Comparison of ENCODE assay signal across 15 cellular contexts in genomic region chr5:141597814-141598213, GRCh38. TPM values are rescaled to one million over a fixed set of nuclear protein-coding genes. Genes with fewer than 3 reads are reported as not detected.
DNase-seq lines count a peak whose midpoint lies in the region; ATAC-seq, FAIRE-seq and TF ChIP-seq lines count a peak whose summit lies in the region.
"Had no signal": no experiment of that assay in that cellular context is flagged by ENCODE, and none has a peak within 500 bp of the region (broad histone marks: within the 10 kb centered on the region; RNA-seq: fewer than 3 reads in every experiment).

No MANE protein-coding gene starts in this region.

- H3K27ac ChIP-seq in K562 (ENCODE audit: extremely low read depth, low read depth, low read length): peak overlapping the region; percentile 29; the same call in 2 of the 3 replicates
- H3K27ac ChIP-seq: adrenal gland, parathyroid adenoma had no signal

- no peaks in the 10 kb centered on the region for H3K9me3 ChIP-seq in K562 (replicated peaks; ENCODE audit: control insufficient read depth, insufficient read depth, low read depth, low read length)
- H3K9me3 ChIP-seq: adrenal gland, thoracic aorta had no signal

- peaks cover 6 to 28% of the 10 kb centered on the region in 2 experiments; a peak in 3 of 5 replicates for H3K4me1 ChIP-seq in K562 (replicated peaks in 1 of 2; ENCODE audit: control insufficient read depth in 2 of 2, insufficient read depth in 2 of 2, low read length in 2 of 2)
- H3K4me1 ChIP-seq: parathyroid adenoma had no signal

- no peak for TF ChIP-seq CTCF in HFFc6 (IDR thresholded peaks at IDR 0.05)
- TF ChIP-seq CTCF in K562 (IDR thresholded peaks at IDR 0.05 in 2 of 3, conservative IDR thresholded peaks at IDR 0.05 in 1 of 3; ENCODE audit: insufficient read depth in 2 of 3, low read depth in 1 of 3, low read length in 3 of 3): no peak
- TF ChIP-seq CTCF in natural killer cell (IDR thresholded peaks at IDR 0.05): no peak

- POLR2A ChIA-PET in K562 (lab: Yijun Ruan, JAX): interaction anchor here (0.6 to 3.1 kb wide), 5 partner anchors 8 to 534 kb away, joined by 3 to 16 read pairs (median 7); partner anchors contain the start of genes DIAPH1 and PCDHGB1

- ATAC-seq in K562 (peak; percentile 53), natural killer cell (no peak), HG03342 (IDR thresholded peaks at IDR 0.05; ENCODE audit: unreplicated experiment) (no peak), GM21360 (IDR thresholded peaks at IDR 0.05; ENCODE audit: unreplicated experiment) (no peak)

- intact Hi-C loops in K562 (cut with micrococcal nuclease) (no loop called here), natural killer cell (cut with micrococcal nuclease) (no loop called here)

- peak; percentile 59 for FAIRE-seq in K562 (lab: Jason Lieb, UNC)

- CTCF ChIA-PET in K562 (lab: Yijun Ruan, JAX; ENCODE audit: low intra/inter-chr PET ratio): interaction anchor here (1.2 kb wide), 1 partner anchor 22 kb away, joined by 3 read pairs; no protein-coding TSS in a partner anchor

- peaks cover 97% of the 10 kb centered on the region for H3K79me2 ChIP-seq in K562 (ENCODE audit: control insufficient read depth, insufficient read depth, low read length)

- no peak overlapping the region for H3K4me3 Mint-ChIP-seq in activated T-cell treated with anti-CD3 and anti-CD28 coated beads, Interleukin-2, amount 50 U/mL, for 24 hours
- no peak overlapping the region for H3K4me3 Mint-ChIP-seq in HFFc6
- peak overlapping the region; percentile 10 for H3K4me3 Mint-ChIP-seq in natural killer cell
- H3K4me3 Mint-ChIP-seq: mesothelial cell of epicardium had no signal

- BruUV-seq in K562 (replicated peaks; lab: Mats Ljungman, UMichigan): no TSS peak

- H3K27me3 ChIP-seq in K562 (ENCODE audit: control insufficient read depth in 2 of 2, insufficient read depth in 2 of 2, low read length in 2 of 2): no peaks in the 10 kb centered on the region
- H3K27me3 ChIP-seq: adrenal gland had no signal

- peaks cover 62% of the 10 kb centered on the region for H3K36me3 ChIP-seq in K562 (ENCODE audit: control insufficient read depth, insufficient read depth, low read length)
- H3K36me3 ChIP-seq: adrenal gland, thoracic aorta had no signal

- 94% methylated on average over 2 of the region's 2 CpGs for WGBS in K562 (ENCODE audit: insufficient coverage, low coverage, missing lambda C conversion rate)

- peaks cover 65% of the 10 kb centered on the region for H3K36me3 Mint-ChIP-seq in activated T-cell treated with anti-CD3 and anti-CD28 coated beads, Interleukin-2, amount 50 U/mL, for 24 hours (ENCODE audit: low read depth)
- no peaks in the 10 kb centered on the region for H3K36me3 Mint-ChIP-seq in HFFc6 (ENCODE audit: low read depth)
- no peaks in the 10 kb centered on the region for H3K36me3 Mint-ChIP-seq in natural killer cell

- TF ChIP-seq RAD21 in K562 (CRISPR knock-in tag; conservative IDR thresholded peaks at IDR 0.05 in 1 of 2, IDR thresholded peaks at IDR 0.05 in 1 of 2): no peak

- H2AFZ ChIP-seq in K562 (ENCODE audit: low read depth, low read length): no peak overlapping the region
- H2AFZ ChIP-seq: parathyroid adenoma had no signal

- in situ Hi-C loops in K562 (cut with MboI): no loop called here

- H3K4me1 Mint-ChIP-seq in activated T-cell treated with anti-CD3 and anti-CD28 coated beads, Interleukin-2, amount 50 U/mL, for 24 hours (ENCODE audit: low read depth): peaks cover 79% of the 10 kb centered on the region
- H3K4me1 Mint-ChIP-seq in HFFc6 (ENCODE audit: low read depth) (peaks cover 46% of the 10 kb centered on the region), natural killer cell (peaks cover 69% of the 10 kb centered on the region in 2 donors)
- H3K4me1 Mint-ChIP-seq: mesothelial cell of epicardium had no signal

- H3K27me3 Mint-ChIP-seq in activated T-cell treated with anti-CD3 and anti-CD28 coated beads, Interleukin-2, amount 50 U/mL, for 24 hours: no peaks in the 10 kb centered on the region
- H3K27me3 Mint-ChIP-seq in HFFc6 (ENCODE audit: insufficient read depth): no peaks in the 10 kb centered on the region
- H3K27me3 Mint-ChIP-seq in natural killer cell (ENCODE audit: low read depth in 2 of 2): no peaks in the 10 kb centered on the region

- no peak for TF ChIP-seq POLR2A in K562 (conservative IDR thresholded peaks at IDR 0.05)

- no peak overlapping the region for H3K4me3 ChIP-seq in K562
- H3K4me3 ChIP-seq: adrenal gland, thoracic aorta had no signal

- no peaks in the 10 kb centered on the region for H3K9me3 Mint-ChIP-seq in activated T-cell treated with anti-CD3 and anti-CD28 coated beads, Interleukin-2, amount 50 U/mL, for 24 hours
- H3K9me3 Mint-ChIP-seq in HFFc6 (no peaks in the 10 kb centered on the region), natural killer cell (no peaks in the 10 kb centered on the region)

- H4K20me1 ChIP-seq in K562 (replicated peaks; ENCODE audit: control insufficient read depth, insufficient read depth, low read length): 0 out of 2 replicates have a peak, but pooled peaks cover 7% of the 10 kb centered on the region

- TF ChIP-seq EP300 in K562 (IDR thresholded peaks at IDR 0.05; ENCODE audit: low read length): no peak

- no peak overlapping the region for H3K9ac ChIP-seq in K562 (ENCODE audit: insufficient read depth in 1 of 2, low read depth in 2 of 2, low read length in 2 of 2)
- H3K9ac ChIP-seq: parathyroid adenoma had no signal

- peak overlapping the region; percentile 70 for H3K27ac Mint-ChIP-seq in activated T-cell treated with anti-CD3 and anti-CD28 coated beads, Interleukin-2, amount 50 U/mL, for 24 hours
- H3K27ac Mint-ChIP-seq in HFFc6 (peak overlapping the region; percentile 4), natural killer cell (peak overlapping the region; percentile 95 to 96)
- H3K27ac Mint-ChIP-seq: mesothelial cell of epicardium had no signal

- DNase-seq in activated T-cell treated with anti-CD3 and anti-CD28 coated beads, Interleukin-2, amount 50 U/mL, for 24 hours: no peak
- no peak for DNase-seq in activated T-cell treated with anti-CD3 and anti-CD28 coated beads, Interleukin-2, amount 50 U/mL, for 1 hour
- no peak for DNase-seq in HFFc6
- DNase-seq in K562 (ENCODE audit: extremely low read depth in 1 of 4, low spot score in 3 of 4): no peak
- no peak for DNase-seq in natural killer cell
- no peak for DNase-seq in NCI-H2081 (lab: John Stamatoyannopoulos, UW)
- DNase-seq: activated CD4-positive, alpha-beta T cell treated with anti-CD3 and anti-CD28 coated beads, Interleukin-2, amount 50 U/mL, for 48 hours; adrenal gland; NCI-H1092 treated with DMSO at 0.1 percent for 48 hours; stimulated activated CD4-positive, alpha-beta T cell treated with anti-CD3 and anti-CD28 coated beads, Interleukin-12 subunit alpha, Interleukin-12 subunit beta, amount 100 ng/mL, for 4 hours had no signal

- H3K4me2 ChIP-seq in K562 (ENCODE audit: insufficient read depth, low read length): no peak overlapping the region

- no peaks in the 10 kb centered on the region for H3K9me1 ChIP-seq in K562 (ENCODE audit: control insufficient read depth, insufficient read depth, low read length)

RNA-seq across cellular contexts. Expression of gene DIAPH1, which starts 21.0 kb away (rescaled TPM):
- total RNA-seq in HFFc6 (2021; fragmentation: NEBNext Ultra II Directional; extraction: Animal tissue kit (Norgen Biotek cat#: 25700)): 100 to 1,000 TPM; 105 to 119 (median 109) TPM
- total RNA-seq in K562 (2011; cell fraction: chromatin; rRNA removed; ENCODE audit: low replicate concordance): 295 and 514 TPM in 2 replicates
- 151 and 162 TPM in 2 replicates for total RNA-seq in K562 (2011; cell fraction: nucleolus; rRNA removed)
- total RNA-seq in K562 (2011; cell fraction: nucleoplasm; rRNA removed): 271 and 317 TPM in 2 replicates
- 90.1 and 91.4 TPM in 2 replicates for total RNA-seq in K562 (2014; rRNA removed)
- total RNA-seq in K562 (2014; rRNA removed; fragmentation: Illumina TruSeq; extraction: Trizol): 73.7 and 84.9 TPM in 2 replicates
- total RNA-seq in K562 (2015; rRNA removed; fragmentation: Illumina TruSeq; extraction: Trizol): 60.8 and 68.0 TPM in 2 replicates
- total RNA-seq in K562 (2021): 268 and 328 TPM in 2 replicates
- polyA plus RNA-seq in K562 (2011; rRNA removed): 146 and 159 TPM in 2 replicates
- polyA plus RNA-seq in K562 (2011; cell fraction: cytosol; rRNA removed): 137 TPM in 2 replicates
- polyA plus RNA-seq in K562 (2011; cell fraction: nucleus; rRNA removed): 325 and 501 TPM in 2 replicates
- 172 and 199 TPM in 2 replicates for polyA plus RNA-seq in K562 (2012)
- polyA plus RNA-seq in K562 (2014; fragmentation: Illumina TruSeq; extraction: Trizol): 261 and 291 TPM in 2 replicates
- polyA plus RNA-seq in K562 (2014; fragmentation: Nextera tagmentation; extraction: Ambion mirVana): 10 to 100 TPM; 75.8 to 97.8 TPM
- polyA plus RNA-seq in K562 (2014; rRNA removed): 131 and 168 TPM in 2 replicates
- polyA minus RNA-seq in K562 (2011; rRNA and poly(A)+ RNA removed): 279 and 286 TPM in 2 replicates
- polyA minus RNA-seq in K562 (2011; cell fraction: cytosol; rRNA and poly(A)+ RNA removed): 184 and 249 TPM in 2 replicates
- 108 and 288 TPM in 2 replicates for polyA minus RNA-seq in K562 (2011; cell fraction: nucleus; rRNA and poly(A)+ RNA removed)
- total RNA-seq in natural killer cell: 100 to 1,000 TPM; 410 to 456 (median 419) TPM

RNA-seq across cellular contexts. Expression of gene HDAC3, which starts 38.8 kb away (rescaled TPM):
- 10 to 100 TPM; 52.1 to 63.7 (median 55.1) TPM for total RNA-seq in HFFc6 (2021; fragmentation: NEBNext Ultra II Directional; extraction: Animal tissue kit (Norgen Biotek cat#: 25700))
- 380 and 433 TPM in 2 replicates for total RNA-seq in K562 (2011; cell fraction: chromatin; rRNA removed; ENCODE audit: low replicate concordance)
- total RNA-seq in K562 (2011; cell fraction: nucleolus; rRNA removed): 249 and 274 TPM in 2 replicates
- 332 and 388 TPM in 2 replicates for total RNA-seq in K562 (2011; cell fraction: nucleoplasm; rRNA removed)
- total RNA-seq in K562 (2014; rRNA removed) (111 and 160 TPM in 2 replicates), K562 (2014; rRNA removed; fragmentation: Illumina TruSeq; extraction: Trizol) (118 and 129 TPM in 2 replicates), K562 (2015; rRNA removed; fragmentation: Illumina TruSeq; extraction: Trizol) (116 and 130 TPM in 2 replicates), K562 (2021) (114 and 119 TPM in 2 replicates), natural killer cell (10 to 100 TPM; 66.0 to 85.7 (median 74.7) TPM)
- polyA plus RNA-seq in K562 (2011; rRNA removed) (190 and 191 TPM in 2 replicates), K562 (2014; fragmentation: Illumina TruSeq; extraction: Trizol) (144 and 153 TPM in 2 replicates), K562 (2014; fragmentation: Nextera tagmentation; extraction: Ambion mirVana) (100 to 1,000 TPM in 1 of 2 experiments, 10 to 100 TPM in 1; 89.7 to 107 TPM), K562 (2014; rRNA removed) (120 and 137 TPM in 2 replicates)
- 207 and 230 TPM in 2 replicates for polyA plus RNA-seq in K562 (2011; cell fraction: cytosol; rRNA removed)
- polyA plus RNA-seq in K562 (2011; cell fraction: nucleus; rRNA removed): 365 and 426 TPM in 2 replicates
- polyA plus RNA-seq in K562 (2012): 77.6 and 93.4 TPM in 2 replicates
- polyA minus RNA-seq in K562 (2011; rRNA and poly(A)+ RNA removed): 136 and 147 TPM in 2 replicates
- 73.0 and 87.2 TPM in 2 replicates for polyA minus RNA-seq in K562 (2011; cell fraction: cytosol; rRNA and poly(A)+ RNA removed)
- polyA minus RNA-seq in K562 (2011; cell fraction: nucleus; rRNA and poly(A)+ RNA removed): 80.6 and 114 TPM in 2 replicates

RNA-seq across cellular contexts. Expression of gene RELL2, which starts 39.0 kb away (rescaled TPM):
- 1 to 10 TPM; 2.2 to 4.4 (median 3.0) TPM for total RNA-seq in HFFc6 (2021; fragmentation: NEBNext Ultra II Directional; extraction: Animal tissue kit (Norgen Biotek cat#: 25700))
- total RNA-seq in K562 (2011; cell fraction: chromatin; rRNA removed; ENCODE audit: low replicate concordance): 14.3 and 44.8 TPM in 2 replicates
- total RNA-seq in K562 (2011; cell fraction: nucleolus; rRNA removed): 46.6 and 54.9 TPM in 2 replicates
- 22.9 and 26.5 TPM in 2 replicates for total RNA-seq in K562 (2011; cell fraction: nucleoplasm; rRNA removed)
- total RNA-seq in K562 (2014; rRNA removed) (30.7 and 35.5 TPM in 2 replicates), K562 (2014; rRNA removed; fragmentation: Illumina TruSeq; extraction: Trizol) (5.0 and 7.0 TPM in 2 replicates), K562 (2015; rRNA removed; fragmentation: Illumina TruSeq; extraction: Trizol) (14.1 and 14.3 TPM in 2 replicates), K562 (2021) (22.9 and 23.3 TPM in 2 replicates), natural killer cell (1 to 10 TPM; 5.7 to 6.6 (median 6.1) TPM)
- polyA plus RNA-seq in K562 (2011; rRNA removed) (17.4 and 17.9 TPM in 2 replicates), K562 (2014; fragmentation: Illumina TruSeq; extraction: Trizol) (13.3 and 19.8 TPM in 2 replicates), K562 (2014; fragmentation: Nextera tagmentation; extraction: Ambion mirVana) (under 1 TPM; 0.06 to 0.76 TPM), K562 (2014; rRNA removed) (33.8 and 36.0 TPM in 2 replicates)
- polyA plus RNA-seq in K562 (2011; cell fraction: cytosol; rRNA removed): 15.7 and 32.1 TPM in 2 replicates
- polyA plus RNA-seq in K562 (2011; cell fraction: nucleus; rRNA removed): 65.3 and 140 TPM in 2 replicates
- polyA plus RNA-seq in K562 (2012): 4.8 and 10.5 TPM in 2 replicates
- polyA minus RNA-seq in K562 (2011; rRNA and poly(A)+ RNA removed): 6.0 and 11.9 TPM in 2 replicates
- 7.4 and 8.4 TPM in 2 replicates for polyA minus RNA-seq in K562 (2011; cell fraction: cytosol; rRNA and poly(A)+ RNA removed)
- polyA minus RNA-seq in K562 (2011; cell fraction: nucleus; rRNA and poly(A)+ RNA removed): 18.0 and 23.8 TPM in 2 replicates

RNA-seq across cellular contexts. Expression of gene FCHSD1, which starts 53.4 kb away (rescaled TPM):
- 10 to 100 TPM; 20.8 to 31.7 (median 25.3) TPM for total RNA-seq in HFFc6 (2021; fragmentation: NEBNext Ultra II Directional; extraction: Animal tissue kit (Norgen Biotek cat#: 25700))
- total RNA-seq in K562 (2011; cell fraction: chromatin; rRNA removed; ENCODE audit: low replicate concordance): 160 and 307 TPM in 2 replicates
- 128 and 139 TPM in 2 replicates for total RNA-seq in K562 (2011; cell fraction: nucleolus; rRNA removed)
- total RNA-seq in K562 (2011; cell fraction: nucleoplasm; rRNA removed): 143 and 150 TPM in 2 replicates
- total RNA-seq in K562 (2014; rRNA removed) (19.2 and 20.6 TPM in 2 replicates), K562 (2014; rRNA removed; fragmentation: Illumina TruSeq; extraction: Trizol) (7.0 and 7.9 TPM in 2 replicates), K562 (2015; rRNA removed; fragmentation: Illumina TruSeq; extraction: Trizol) (12.9 and 13.7 TPM in 2 replicates), K562 (2021) (19.2 and 26.5 TPM in 2 replicates), natural killer cell (100 to 1,000 TPM; 134 to 155 (median 147) TPM)
- polyA plus RNA-seq in K562 (2011; rRNA removed) (24.8 and 36.2 TPM in 2 replicates), K562 (2014; fragmentation: Illumina TruSeq; extraction: Trizol) (13.6 and 20.6 TPM in 2 replicates), K562 (2014; fragmentation: Nextera tagmentation; extraction: Ambion mirVana) (under 1 TPM; 0.35 to 0.84 TPM), K562 (2014; rRNA removed) (28.6 and 37.5 TPM in 2 replicates)
- polyA plus RNA-seq in K562 (2011; cell fraction: cytosol; rRNA removed): 11.3 and 18.8 TPM in 2 replicates
- 300 and 346 TPM in 2 replicates for polyA plus RNA-seq in K562 (2011; cell fraction: nucleus; rRNA removed)
- polyA plus RNA-seq in K562 (2012): 16.4 and 35.9 TPM in 2 replicates
- polyA minus RNA-seq in K562 (2011; rRNA and poly(A)+ RNA removed): 7.8 and 12.4 TPM in 2 replicates
- polyA minus RNA-seq in K562 (2011; cell fraction: cytosol; rRNA and poly(A)+ RNA removed): 12.8 and 13.1 TPM in 2 replicates
- 43.8 and 62.2 TPM in 2 replicates for polyA minus RNA-seq in K562 (2011; cell fraction: nucleus; rRNA and poly(A)+ RNA removed)

Comparison
In these comparisons a context has a peak if more than half of its experiments do, and no peak if none do; other contexts are left out.
1. H3K27ac Mint-ChIP-seq: peak in every context shown above with its lines; median percentile 96 in natural killer cell; 70 in activated T-cell treated with anti-CD3 and anti-CD28 coated beads, Interleukin-2, amount 50 U/mL, for 24 hours; 4 in HFFc6.